1 cellular context compared by ENCODE assay signal in the genomic region with DNA sequence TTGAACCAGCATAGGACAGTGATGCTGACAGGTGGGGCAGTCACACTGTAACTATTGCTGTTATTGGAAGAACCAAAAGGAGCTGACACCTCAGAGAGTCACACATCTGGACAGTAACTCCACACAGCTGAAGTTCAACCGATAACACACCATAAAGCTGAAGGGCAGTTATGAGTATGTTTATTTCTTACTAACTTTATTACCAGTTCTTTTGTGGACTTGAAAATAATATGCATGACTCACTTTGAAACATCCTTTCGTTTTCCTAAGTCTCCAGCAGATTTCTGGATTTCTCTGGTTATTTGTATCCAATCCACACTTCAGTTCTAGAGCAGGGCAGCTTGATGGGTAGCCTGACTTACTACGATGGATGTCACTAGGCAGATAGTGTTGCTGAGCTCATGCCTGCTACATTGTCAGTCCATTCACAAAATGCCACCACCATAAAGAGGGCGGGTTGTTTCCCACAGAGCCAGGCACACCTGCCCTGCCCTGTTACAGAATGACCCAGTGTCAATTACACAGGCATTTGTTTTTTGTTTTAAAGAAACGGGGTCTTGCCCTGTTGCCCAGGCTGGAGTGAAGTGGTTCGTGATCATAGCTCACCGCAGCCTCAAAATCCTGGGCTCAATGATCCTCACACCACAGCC.
TF ChIP-seq lines count a peak whose summit lies in the region.

No MANE protein-coding gene starts in this region.

TF ChIP-seq in K562, 482 proteins besides CTCF, POLR2A, EP300 and RAD21:
- TF ChIP-seq NCOR1 (IDR thresholded peaks at IDR 0.05) (0 out of 2 replicates have a peak, but pooled peaks have one; percentile 12), TCF3 (CRISPR knock-in tag; IDR thresholded peaks at IDR 0.05) (peak; percentile 76), POLR2B (IDR thresholded peaks at IDR 0.05; ENCODE audit: low read depth, partially characterized antibody) (peak; percentile 16), ZNF707 (CRISPR knock-in tag; conservative IDR thresholded peaks at IDR 0.05) (no peak), ZSCAN29 (IDR thresholded peaks at IDR 0.05) (no peak), GATAD2B (IDR thresholded peaks at IDR 0.05; ENCODE audit: borderline replicate concordance) (no peak), ARID1B (IDR thresholded peaks at IDR 0.05) (peak; percentile 20; the same call in 1 of the 2 replicates), TRIM28 (IDR thresholded peaks at IDR 0.05) (no peak), RBM22 (IDR thresholded peaks at IDR 0.05; ENCODE audit: low read depth, low read length, poor library complexity, severe bottlenecking) (peak; percentile 5), KLF10 (CRISPR knock-in tag; IDR thresholded peaks at IDR 0.05) (no peak), ZMIZ1 (IDR thresholded peaks at IDR 0.05; ENCODE audit: low read depth in 2 of 2, low read length in 2 of 2) (no peak), JUN (IDR thresholded peaks at IDR 0.05; ENCODE audit: borderline replicate concordance, low read depth, low read length) (0 out of 2 replicates have a peak, but pooled peaks have one; percentile 19), JUN (CRISPR knock-in tag; IDR thresholded peaks at IDR 0.05; ENCODE audit: borderline replicate concordance) (no peak), ZNF140 (CRISPR knock-in tag; IDR thresholded peaks at IDR 0.05) (no peak), SP2 (IDR thresholded peaks at IDR 0.05; ENCODE audit: extremely low read depth, low read depth, low read length, poor library complexity, severe bottlenecking) (no peak), CBFA2T3 (IDR thresholded peaks at IDR 0.05) (peak; percentile 55), POLR2AphosphoS2 (IDR thresholded peaks at IDR 0.05; ENCODE audit: low read length) (peak; percentile 70; the same call in 1 of the 2 replicates), TRIM24 (IDR thresholded peaks at IDR 0.05) (no peak)
- TF ChIP-seq, protein P1, sequence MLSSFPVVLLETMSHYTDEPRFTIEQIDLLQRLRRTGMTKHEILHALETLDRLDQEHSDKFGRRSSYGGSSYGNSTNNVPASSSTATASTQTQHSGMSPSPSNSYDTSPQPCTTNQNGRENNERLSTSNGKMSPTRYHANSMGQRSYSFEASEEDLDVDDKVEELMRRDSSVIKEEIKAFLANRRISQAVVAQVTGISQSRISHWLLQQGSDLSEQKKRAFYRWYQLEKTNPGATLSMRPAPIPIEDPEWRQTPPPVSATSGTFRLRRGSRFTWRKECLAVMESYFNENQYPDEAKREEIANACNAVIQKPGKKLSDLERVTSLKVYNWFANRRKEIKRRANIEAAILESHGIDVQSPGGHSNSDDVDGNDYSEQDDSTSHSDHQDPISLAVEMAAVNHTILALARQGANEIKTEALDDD (IDR thresholded peaks at IDR 0.05) = 0 out of 2 replicates have a peak, but pooled peaks have one; percentile 34
- TF ChIP-seq, protein P2, sequence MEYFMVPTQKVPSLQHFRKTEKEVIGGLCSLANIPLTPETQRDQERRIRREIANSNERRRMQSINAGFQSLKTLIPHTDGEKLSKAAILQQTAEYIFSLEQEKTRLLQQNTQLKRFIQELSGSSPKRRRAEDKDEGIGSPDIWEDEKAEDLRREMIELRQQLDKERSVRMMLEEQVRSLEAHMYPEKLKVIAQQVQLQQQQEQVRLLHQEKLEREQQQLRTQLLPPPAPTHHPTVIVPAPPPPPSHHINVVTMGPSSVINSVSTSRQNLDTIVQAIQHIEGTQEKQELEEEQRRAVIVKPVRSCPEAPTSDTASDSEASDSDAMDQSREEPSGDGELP (CRISPR knock-in tag; IDR thresholded peaks at IDR 0.05; ENCODE audit: borderline replicate concordance) = peak; percentile 64
